Comparison of ENCODE assay signal across 18 cellular contexts in the genomic region with DNA sequence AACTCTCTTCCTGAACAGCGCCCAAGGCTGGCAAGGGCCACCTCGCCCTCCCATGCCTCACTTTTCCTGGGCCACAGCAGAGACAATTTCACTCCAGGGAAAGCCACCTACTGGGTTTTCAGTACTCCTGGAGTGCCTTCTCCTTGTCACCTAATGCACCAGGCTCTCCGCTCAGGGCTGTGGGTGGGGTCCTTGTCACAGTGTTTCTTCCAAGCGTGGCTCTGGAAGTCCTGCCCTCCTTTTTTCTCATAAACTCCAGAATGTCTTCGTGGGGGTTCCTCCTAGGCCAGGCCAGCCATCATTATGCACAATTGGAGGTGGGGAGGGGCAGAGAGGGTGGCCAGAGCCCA.
"Had no signal": no experiment of that assay in that cellular context is flagged by ENCODE, and none has a peak within 500 bp of the region (broad histone marks: within the 10 kb centered on the region; RNA-seq: fewer than 3 reads in every experiment).

No MANE protein-coding gene starts in this region.

- H3K4me1 Mint-ChIP-seq: immature natural killer cell, naive B cell, nephron had no signal

- H3K27ac ChIP-seq: dorsolateral prefrontal cortex, gastrocnemius medialis, right atrium auricular region, sigmoid colon, skin epidermis, thyroid gland had no signal

- ATAC-seq: esophagus mucosa, gastrocnemius medialis, left colon, left ventricle myocardium superior had no signal

- H3K4me1 ChIP-seq: right atrium auricular region, sigmoid colon, thyroid gland had no signal

- H3K4me3 Mint-ChIP-seq: immature natural killer cell, naive B cell, nephron, type B pancreatic cell had no signal

- H3K36me3 ChIP-seq: gastrocnemius medialis, right atrium auricular region, sigmoid colon, thyroid gland had no signal

- H3K9me3 Mint-ChIP-seq: immature natural killer cell, naive B cell, nephron, type B pancreatic cell had no signal

- DNase-seq: cortex of kidney; effector memory CD4-positive, alpha-beta T cell; gastrocnemius medialis; immature natural killer cell; left colon; left ventricle myocardium superior; mesendoderm; naive B cell; stimulated activated CD4-positive, alpha-beta T cell treated with anti-CD3 and anti-CD28 coated beads, Interleukin-12 subunit alpha, Interleukin-12 subunit beta, amount 100 ng/mL, for 4 hours; stimulated activated naive CD4-positive, alpha-beta T cell treated with Interleukin-2 at 50 U/mL for 16 hours; thyroid gland had no signal

- H3K9me3 ChIP-seq: gastrocnemius medialis, right atrium auricular region, sigmoid colon, thyroid gland had no signal

- H3K27ac Mint-ChIP-seq: immature natural killer cell, naive B cell, nephron, type B pancreatic cell had no signal

- H3K4me3 ChIP-seq: dorsolateral prefrontal cortex, gastrocnemius medialis, right atrium auricular region, sigmoid colon, skin epidermis, thyroid gland had no signal

- H3K36me3 Mint-ChIP-seq: immature natural killer cell, naive B cell, type B pancreatic cell had no signal

- H3K27me3 ChIP-seq: gastrocnemius medialis, right atrium auricular region, sigmoid colon, thyroid gland had no signal
